ENCODE assay signal across 30 cellular contexts in the genomic region with DNA sequence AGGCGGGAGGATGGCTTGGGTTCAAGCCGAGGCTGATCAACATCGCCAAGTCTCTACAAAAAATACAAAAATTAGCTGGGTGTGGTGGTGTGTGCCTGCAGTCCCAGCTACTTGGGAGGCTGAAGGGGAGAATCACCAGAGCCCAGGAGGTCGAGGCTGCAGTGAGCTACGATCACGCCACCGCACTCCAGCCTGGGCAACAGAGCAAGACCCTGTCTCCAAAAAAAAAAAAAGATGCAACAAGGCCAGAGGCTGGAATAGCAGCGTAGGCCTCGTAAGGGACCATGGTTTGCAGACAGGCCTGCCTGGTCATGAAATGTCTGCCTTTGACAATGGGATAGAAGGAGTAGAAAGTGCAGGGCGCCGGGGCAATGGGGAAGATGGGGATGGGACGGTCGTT. TPM values are rescaled to one million over a fixed set of nuclear protein-coding genes. Genes with fewer than 3 reads are reported as not detected.
"Had no signal": no experiment of that assay in that cellular context is flagged by ENCODE, and none has a peak within 500 bp of the region (broad histone marks: within the 10 kb centered on the region; RNA-seq: fewer than 3 reads in every experiment).

No MANE protein-coding gene starts in this region.

- H3K27ac Mint-ChIP-seq: activated CD8-positive, alpha-beta T cell treated with anti-CD3 and anti-CD28 coated beads for 36 hours; activated naive CD8-positive, alpha-beta T cell treated with anti-CD3 and anti-CD28 coated beads, Interleukin-2, amount 10 ng/mL, durations not matched to agents 7 days and 5 days; activated T-cell treated with anti-CD3 and anti-CD28 coated beads, Interleukin-2, amount 50 U/mL, for 72 hours; activated T-helper 2 cell treated with anti-CD3 and anti-CD28 coated beads, Interferon-gamma antibody, Interleukin-2, Interleukin-4, amounts not matched to agents 10 μg/mL and 5 μg/mL and 100 μg/mL, durations not matched to agents 14 hours and 24 hours and 36 hours had no signal

- H3K4me2 ChIP-seq: SK-N-SH had no signal

- H3K9ac ChIP-seq: SK-N-SH had no signal

- H3K36me3 Mint-ChIP-seq: activated naive CD8-positive, alpha-beta T cell treated with anti-CD3 and anti-CD28 coated beads, Interleukin-2, amount 10 ng/mL, durations not matched to agents 7 days and 5 days had no signal

- DNase-seq: activated CD4-positive, alpha-beta T cell treated with anti-CD3 and anti-CD28 coated beads for 4 hours; activated CD8-positive, alpha-beta memory T cell treated with anti-CD3 and anti-CD28 coated beads, Interleukin-2, amount 50 U/mL, for 4 hours; activated CD8-positive, alpha-beta T cell treated with anti-CD3 and anti-CD28 coated beads for 36 hours; activated gamma-delta T cell treated with Interleukin-2 at 50 U/mL for 16 hours; activated naive CD4-positive, alpha-beta T cell treated with anti-CD3 and anti-CD28 coated beads, Interleukin-2, amount 50 U/mL, for 16 hours; activated naive CD8-positive, alpha-beta T cell treated with anti-CD3 and anti-CD28 coated beads, Interleukin-2, amount 10 ng/mL, durations not matched to agents 7 days and 5 days; activated T-cell treated with anti-CD3 and anti-CD28 coated beads, Interleukin-2, amount 50 U/mL, for 72 hours; anterior cingulate cortex; KG1; NCI-H1048; NCI-H1417 treated with DMSO at 0.1 percent for 48 hours; NCI-H1694; NCI-H2029; NCI-H2107; NCI-H2171 treated with DMSO at 0.1 percent for 48 hours; NCI-H226; NCI-H526 treated with DMSO at 0.1 percent for 48 hours; NCI-H82; OCI-M1; Right ventricle myocardium superior; RPMI8226; SJCRH30; SK-N-SH; T-helper 1 cell had no signal

- H3K9me3 ChIP-seq: adrenal gland, breast epithelium, SJCRH30, SK-N-SH had no signal

- H3K4me1 ChIP-seq: adrenal gland, breast epithelium, SJCRH30 had no signal

- H3K27ac ChIP-seq: breast epithelium, SJCRH30 had no signal

- H3K36me3 ChIP-seq: adrenal gland, breast epithelium, SJCRH30 had no signal

- H3K9me2 ChIP-seq: SK-N-SH had no signal

- H3K27me3 ChIP-seq: adrenal gland, breast epithelium had no signal

- ATAC-seq: activated CD4-positive, CD25-positive, alpha-beta regulatory T cell treated with anti-CD3 and anti-CD28 coated beads, Interleukin-2, amount 50 U/mL, for 24 hours; activated CD8-positive, alpha-beta T cell treated with anti-CD3 and anti-CD28 coated beads for 36 hours; activated T-cell treated with anti-CD3 and anti-CD28 coated beads, Interleukin-2, amount 50 U/mL, for 72 hours had no signal

- H3K9me3 Mint-ChIP-seq: activated CD8-positive, alpha-beta T cell treated with anti-CD3 and anti-CD28 coated beads for 36 hours; activated naive CD8-positive, alpha-beta T cell treated with anti-CD3 and anti-CD28 coated beads, Interleukin-2, amount 10 ng/mL, durations not matched to agents 7 days and 5 days; activated T-cell treated with anti-CD3 and anti-CD28 coated beads, Interleukin-2, amount 50 U/mL, for 72 hours; activated T-helper 2 cell treated with anti-CD3 and anti-CD28 coated beads, Interferon-gamma antibody, Interleukin-2, Interleukin-4, amounts not matched to agents 10 μg/mL and 5 μg/mL and 100 μg/mL, durations not matched to agents 14 hours and 24 hours and 36 hours had no signal

- H3K4me3 ChIP-seq: adrenal gland, breast epithelium, SJCRH30 had no signal

- H3K4me3 Mint-ChIP-seq: activated CD8-positive, alpha-beta T cell treated with anti-CD3 and anti-CD28 coated beads for 36 hours; activated naive CD8-positive, alpha-beta T cell treated with anti-CD3 and anti-CD28 coated beads, Interleukin-2, amount 10 ng/mL, durations not matched to agents 7 days and 5 days; activated T-cell treated with anti-CD3 and anti-CD28 coated beads, Interleukin-2, amount 50 U/mL, for 72 hours had no signal

RNA-seq across cellular contexts. Expression of gene PAPOLB, which starts 20.0 kb away (rescaled TPM):
- total RNA-seq: activated CD8-positive, alpha-beta T cell treated with anti-CD3 and anti-CD28 coated beads for 36 hours; activated naive CD8-positive, alpha-beta T cell treated with anti-CD3 and anti-CD28 coated beads, Interleukin-2, amount 10 ng/mL, durations not matched to agents 7 days and 5 days; activated T-helper 2 cell treated with anti-CD3 and anti-CD28 coated beads, Interferon-gamma antibody, Interleukin-2, Interleukin-4, amounts not matched to agents 10 μg/mL and 5 μg/mL and 100 μg/mL, durations not matched to agents 14 hours and 24 hours and 36 hours; adrenal gland; M059J; SJCRH30; T-helper 2 cell treated with Interferon-gamma antibody and Interleukin-4, amounts not matched to agents 100 ng/mL and 5 ng/mL, for 36 hours had no signal
- polyA plus RNA-seq: SK-N-SH had no signal

RNA-seq across cellular contexts. Expression of gene RADIL, which starts 41.7 kb away (rescaled TPM):
- total RNA-seq: M059J had no signal
